ENCODE assay signal across 17 cellular contexts in the genomic region with DNA sequence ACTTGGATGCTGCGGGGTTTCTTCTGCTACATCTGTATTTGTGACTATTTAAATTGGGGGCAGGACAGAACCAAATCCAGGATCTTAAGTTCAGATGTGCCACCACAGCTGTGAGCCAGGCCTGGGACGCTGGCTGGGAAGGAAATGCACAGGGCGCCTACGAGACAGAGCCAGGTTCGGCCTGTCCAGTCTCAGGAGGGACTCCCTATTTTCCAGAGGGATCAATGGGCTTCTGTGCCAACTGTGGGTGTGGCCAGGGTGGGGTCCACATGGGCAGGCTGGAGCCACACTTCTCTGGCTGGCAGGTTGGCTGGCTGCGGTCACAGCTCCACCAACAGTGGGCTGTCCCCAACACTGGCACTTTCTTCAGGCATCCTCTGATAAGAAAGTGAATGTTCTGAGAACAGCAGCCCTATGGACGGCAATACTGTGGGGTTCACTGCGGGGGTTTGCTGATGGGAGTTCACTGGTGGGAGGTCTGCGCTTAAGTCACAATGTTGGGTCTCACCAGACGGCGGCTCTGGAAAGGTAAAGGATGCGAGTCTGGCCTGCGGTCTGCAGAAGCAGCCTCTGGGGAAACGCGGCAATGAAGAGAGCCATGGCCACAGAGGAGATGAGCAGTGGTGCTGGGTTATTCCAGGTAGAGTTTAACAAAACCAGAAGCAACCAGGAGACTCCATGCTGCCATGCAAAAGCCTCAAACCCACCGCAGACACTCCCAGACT.
A peak's percentile ranks its signal among the peaks of the same experiment; 100 is the strongest.
DNase-seq lines count a peak whose midpoint lies in the region; ATAC-seq and TF ChIP-seq lines count a peak whose summit lies in the region.
"Had no signal": no experiment of that assay in that cellular context is flagged by ENCODE, and none has a peak within 500 bp of the region (broad histone marks: within the 10 kb centered on the region; RNA-seq: fewer than 3 reads in every experiment).

No MANE protein-coding gene starts in this region.

- POLR2A ChIA-PET in activated naive CD8-positive, alpha-beta T cell treated with anti-CD3 and anti-CD28 coated beads, Interleukin-2, amount 10 ng/mL, durations not matched to agents 7 days and 5 days (lab: Charles Lee) = no interaction called here
- POLR2A ChIA-PET in activated B cell treated with CpG ODN at 0.5 μM for 24 hours (lab: Charles Lee) = interaction anchor here (3.9 kb wide), 1 partner anchor 49 kb away, joined by 34 read pairs; no protein-coding TSS in a partner anchor

- ATAC-seq in activated naive CD8-positive, alpha-beta T cell treated with anti-CD3 and anti-CD28 coated beads, Interleukin-2, amount 10 ng/mL, durations not matched to agents 7 days and 5 days (ENCODE audit: low read depth) = no peak
- no peak for ATAC-seq in activated B cell treated with CpG ODN at 0.5 μM for 24 hours (ENCODE audit: low read depth)
- no peak for ATAC-seq in memory B cell (ENCODE audit: low read depth)
- no peak for ATAC-seq in stimulated activated memory B cell treated with anti-CD40 and anti-IgM and Interleukin-4, amounts not matched to agents 10 μg/mL and 1 μg/mL and 100 μg/mL, for 72 hours
- ATAC-seq in GM21447 (IDR thresholded peaks at IDR 0.05; ENCODE audit: unreplicated experiment) = no peak
- ATAC-seq: Right ventricle myocardium inferior had no signal

- no peaks in the 10 kb centered on the region for H3K4me1 Mint-ChIP-seq in activated naive CD8-positive, alpha-beta T cell treated with anti-CD3 and anti-CD28 coated beads, Interleukin-2, amount 10 ng/mL, durations not matched to agents 7 days and 5 days
- no peaks in the 10 kb centered on the region for H3K4me1 Mint-ChIP-seq in activated naive CD8-positive, alpha-beta T cell treated with anti-CD3 and anti-CD28 coated beads for 36 hours
- peaks cover 12% of the 10 kb centered on the region for H3K4me1 Mint-ChIP-seq in activated B cell treated with CpG ODN at 0.5 μM for 24 hours
- H3K4me1 Mint-ChIP-seq in memory B cell = peaks cover 21% of the 10 kb centered on the region
- H3K4me1 Mint-ChIP-seq in stimulated activated memory B cell treated with anti-CD40 and anti-IgM and Interleukin-4, amounts not matched to agents 10 μg/mL and 1 μg/mL and 100 μg/mL, for 72 hours = peaks cover 36% of the 10 kb centered on the region

- CTCF ChIA-PET in activated B cell treated with CpG ODN at 0.5 μM for 24 hours (lab: Charles Lee) = interaction anchor here (1.0 kb wide), 1 partner anchor 230 kb away, joined by 3 read pairs; no protein-coding TSS in a partner anchor

- H3K27ac Mint-ChIP-seq in activated naive CD8-positive, alpha-beta T cell treated with anti-CD3 and anti-CD28 coated beads, Interleukin-2, amount 10 ng/mL, durations not matched to agents 7 days and 5 days = peak overlapping the region; percentile 2
- no peak overlapping the region for H3K27ac Mint-ChIP-seq in activated naive CD8-positive, alpha-beta T cell treated with anti-CD3 and anti-CD28 coated beads for 36 hours
- H3K27ac Mint-ChIP-seq in activated B cell treated with CpG ODN at 0.5 μM for 24 hours = peak overlapping the region; percentile 21
- peak overlapping the region; percentile 45 for H3K27ac Mint-ChIP-seq in memory B cell
- peak overlapping the region; percentile 85 for H3K27ac Mint-ChIP-seq in stimulated activated memory B cell treated with anti-CD40 and anti-IgM and Interleukin-4, amounts not matched to agents 10 μg/mL and 1 μg/mL and 100 μg/mL, for 72 hours

- H3K27me3 Mint-ChIP-seq in activated naive CD8-positive, alpha-beta T cell treated with anti-CD3 and anti-CD28 coated beads, Interleukin-2, amount 10 ng/mL, durations not matched to agents 7 days and 5 days = no peaks in the 10 kb centered on the region
- H3K27me3 Mint-ChIP-seq in activated naive CD8-positive, alpha-beta T cell treated with anti-CD3 and anti-CD28 coated beads for 36 hours = no peaks in the 10 kb centered on the region
- H3K27me3 Mint-ChIP-seq in activated B cell treated with CpG ODN at 0.5 μM for 24 hours (no peaks in the 10 kb centered on the region), memory B cell (no peaks in the 10 kb centered on the region)
- H3K27me3 Mint-ChIP-seq in stimulated activated memory B cell treated with anti-CD40 and anti-IgM and Interleukin-4, amounts not matched to agents 10 μg/mL and 1 μg/mL and 100 μg/mL, for 72 hours = no peaks in the 10 kb centered on the region

- no peaks in the 10 kb centered on the region for H3K9me3 Mint-ChIP-seq in activated naive CD8-positive, alpha-beta T cell treated with anti-CD3 and anti-CD28 coated beads, Interleukin-2, amount 10 ng/mL, durations not matched to agents 7 days and 5 days
- H3K9me3 Mint-ChIP-seq in activated naive CD8-positive, alpha-beta T cell treated with anti-CD3 and anti-CD28 coated beads for 36 hours = no peaks in the 10 kb centered on the region
- no peaks in the 10 kb centered on the region for H3K9me3 Mint-ChIP-seq in activated B cell treated with CpG ODN at 0.5 μM for 24 hours
- peaks cover 2% of the 10 kb centered on the region for H3K9me3 Mint-ChIP-seq in memory B cell
- no peaks in the 10 kb centered on the region for H3K9me3 Mint-ChIP-seq in stimulated activated memory B cell treated with anti-CD40 and anti-IgM and Interleukin-4, amounts not matched to agents 10 μg/mL and 1 μg/mL and 100 μg/mL, for 72 hours

- H3K4me3 Mint-ChIP-seq in activated naive CD8-positive, alpha-beta T cell treated with anti-CD3 and anti-CD28 coated beads, Interleukin-2, amount 10 ng/mL, durations not matched to agents 7 days and 5 days = no peak overlapping the region
- H3K4me3 Mint-ChIP-seq in activated naive CD8-positive, alpha-beta T cell treated with anti-CD3 and anti-CD28 coated beads for 36 hours = no peak overlapping the region
- no peak overlapping the region for H3K4me3 Mint-ChIP-seq in activated B cell treated with CpG ODN at 0.5 μM for 24 hours
- no peak overlapping the region for H3K4me3 Mint-ChIP-seq in memory B cell
- H3K4me3 Mint-ChIP-seq in stimulated activated memory B cell treated with anti-CD40 and anti-IgM and Interleukin-4, amounts not matched to agents 10 μg/mL and 1 μg/mL and 100 μg/mL, for 72 hours = no peak overlapping the region

- peaks cover 10% of the 10 kb centered on the region for H3K36me3 Mint-ChIP-seq in activated naive CD8-positive, alpha-beta T cell treated with anti-CD3 and anti-CD28 coated beads, Interleukin-2, amount 10 ng/mL, durations not matched to agents 7 days and 5 days
- H3K36me3 Mint-ChIP-seq in activated naive CD8-positive, alpha-beta T cell treated with anti-CD3 and anti-CD28 coated beads for 36 hours = peaks cover 32% of the 10 kb centered on the region
- H3K36me3 Mint-ChIP-seq in activated B cell treated with CpG ODN at 0.5 μM for 24 hours (ENCODE audit: low read depth) (peaks cover 55% of the 10 kb centered on the region), memory B cell (peaks cover 31% of the 10 kb centered on the region)
- H3K36me3 Mint-ChIP-seq in stimulated activated memory B cell treated with anti-CD40 and anti-IgM and Interleukin-4, amounts not matched to agents 10 μg/mL and 1 μg/mL and 100 μg/mL, for 72 hours = peaks cover 71% of the 10 kb centered on the region

- TF ChIP-seq CTCF in activated B cell treated with CpG ODN at 0.5 μM for 24 hours (IDR thresholded peaks at IDR 0.05) = no peak

- DNase-seq in activated naive CD8-positive, alpha-beta T cell treated with anti-CD3 and anti-CD28 coated beads, Interleukin-2, amount 10 ng/mL, durations not matched to agents 7 days and 5 days = no peak
- no peak for DNase-seq in activated naive CD8-positive, alpha-beta T cell treated with anti-CD3 and anti-CD28 coated beads for 36 hours
- no peak for DNase-seq in activated B cell treated with CpG ODN at 0.5 μM for 24 hours
- no peak for DNase-seq in memory B cell (ENCODE audit: low spot score in 2 of 2)
- no peak for DNase-seq in NCI-H446 (lab: John Stamatoyannopoulos, UW)
- no peak for DNase-seq in T1000 (lab: John Stamatoyannopoulos, UW)
- DNase-seq: AML-193, EL, GF-D8, MG63, NCI-H1417 treated with DMSO at 0.1 percent for 48 hours, NCI-H1930, NCI-H226, NCI-H524 treated with DMSO at 0.1 percent for 48 hours had no signal

- intact Hi-C loops in activated B cell treated with CpG ODN at 0.5 μM for 24 hours (cut with micrococcal nuclease) = no loop called here
